Comparison of ENCODE assay signal across 1 cellular context in genomic region chr3:120604784-120605183, GRCh38.
TF ChIP-seq lines count a peak whose summit lies in the region.

No MANE protein-coding gene starts in this region.

TF ChIP-seq in GM23338, 12 proteins besides CTCF, POLR2A, EP300 and RAD21 (continued from another document):
- TF ChIP-seq EZH2phosphoT487 (IDR thresholded peaks at IDR 0.05; ENCODE audit: unreplicated experiment) (no peak), REST (IDR thresholded peaks at IDR 0.05; ENCODE audit: unreplicated experiment) (no peak), CREB1 (CRISPR knock-in tag; IDR thresholded peaks at IDR 0.05; ENCODE audit: low read depth) (no peak), STAT1 (IDR thresholded peaks at IDR 0.05; ENCODE audit: unreplicated experiment) (no peak), EZH2 (IDR thresholded peaks at IDR 0.05; ENCODE audit: low read depth, unreplicated experiment) (no peak)
